ENCODE assay signal across 8 cellular contexts in genomic region chr17:42744806-42745617, GRCh38. TPM values are rescaled to one million over a fixed set of nuclear protein-coding genes. Genes with fewer than 3 reads are reported as not detected.
DNase-seq lines count a peak whose midpoint lies in the region; ATAC-seq and TF ChIP-seq lines count a peak whose summit lies in the region.

Gene EZH1 (minus strand): TSS chr17:42745040. CDS start chr17:42728941, 16,099 bp downstream.

- ATAC-seq in GM21737 (IDR thresholded peaks at IDR 0.05; ENCODE audit: unreplicated experiment) = peak; percentile 86
- ATAC-seq in activated T-helper 17 cell treated with anti-CD3 and anti-CD28 coated beads, Interleukin-2, amount 50 U/mL, for 72 hours (replicated peaks) = peak; percentile 91
- ATAC-seq in naive thymus-derived CD4-positive, alpha-beta T cell = peak; percentile 97
- peak; percentile 96 for ATAC-seq in stimulated activated memory B cell treated with anti-CD40 and anti-IgM and Interleukin-4, amounts not matched to agents 10 μg/mL and 1 μg/mL and 100 μg/mL, for 72 hours

- DNase-seq in DMS53 treated with DMSO at 0.1 percent for 48 hours (lab: John Stamatoyannopoulos, UW; ENCODE audit: unreplicated experiment) = peak; percentile 96
- DNase-seq in LHCN-M2 (ENCODE audit: low read depth) = peak; percentile 86
- DNase-seq in RWPE1 (ENCODE audit: low spot score) = peak; percentile 100
- peak; percentile 79 to 88 for DNase-seq in fibroblast of lung (ENCODE audit: low read depth in 2 of 2)
- peak; percentile 88 to 96 (median 94) for DNase-seq in naive thymus-derived CD4-positive, alpha-beta T cell

- peak within 1 kb of the TSS; percentile 90 for H3K4me2 ChIP-seq in fibroblast of lung (ENCODE audit: extremely low read depth, insufficient read depth, low read length)

- H3K36me3 Mint-ChIP-seq in activated T-helper 17 cell treated with anti-CD3 and anti-CD28 coated beads, Interleukin-2, amount 50 U/mL, for 72 hours (ENCODE audit: low read depth) = peaks cover 9% of the 10 kb centered on the region
- H3K36me3 Mint-ChIP-seq in naive thymus-derived CD4-positive, alpha-beta T cell = no peaks in the 10 kb centered on the region
- no peaks in the 10 kb centered on the region for H3K36me3 Mint-ChIP-seq in stimulated activated memory B cell treated with anti-CD40 and anti-IgM and Interleukin-4, amounts not matched to agents 10 μg/mL and 1 μg/mL and 100 μg/mL, for 72 hours

- H3K27me3 Mint-ChIP-seq in activated T-helper 17 cell treated with anti-CD3 and anti-CD28 coated beads, Interleukin-2, amount 50 U/mL, for 72 hours = peaks cover 5% of the 10 kb centered on the region
- H3K27me3 Mint-ChIP-seq in naive thymus-derived CD4-positive, alpha-beta T cell = peaks cover 0 to 41% (median 11%) of the 10 kb centered on the region in 5 donors
- no peaks in the 10 kb centered on the region for H3K27me3 Mint-ChIP-seq in stimulated activated memory B cell treated with anti-CD40 and anti-IgM and Interleukin-4, amounts not matched to agents 10 μg/mL and 1 μg/mL and 100 μg/mL, for 72 hours

- H3K9ac ChIP-seq in fibroblast of lung (ENCODE audit: insufficient read depth, low read length) = peak within 1 kb of the TSS; percentile 82

- H3K4me3 ChIP-seq in fibroblast of lung (replicated peaks in 1 of 4; ENCODE audit: control extremely low read depth in 1 of 4, insufficient read depth in 1 of 4, low read depth in 3 of 4, low read length in 4 of 4) = peak within 1 kb of the TSS; percentile 81 to 89 (median 84)
- H3K4me3 ChIP-seq in naive thymus-derived CD4-positive, alpha-beta T cell (ENCODE audit: low read length) = peak within 1 kb of the TSS; percentile 78

- peaks cover 13% of the 10 kb centered on the region for H3K4me1 Mint-ChIP-seq in activated T-helper 17 cell treated with anti-CD3 and anti-CD28 coated beads, Interleukin-2, amount 50 U/mL, for 72 hours
- peaks cover 15 to 34% (median 22%) of the 10 kb centered on the region in 7 donors for H3K4me1 Mint-ChIP-seq in naive thymus-derived CD4-positive, alpha-beta T cell
- H3K4me1 Mint-ChIP-seq in stimulated activated memory B cell treated with anti-CD40 and anti-IgM and Interleukin-4, amounts not matched to agents 10 μg/mL and 1 μg/mL and 100 μg/mL, for 72 hours = peaks cover 28% of the 10 kb centered on the region

- peaks cover 3% of the 10 kb centered on the region for H3K4me1 ChIP-seq in fibroblast of lung (ENCODE audit: control insufficient read depth, extremely low read depth, insufficient read depth, low read length)
- peaks cover 12 to 16% of the 10 kb centered on the region in 2 donors for H3K4me1 ChIP-seq in naive thymus-derived CD4-positive, alpha-beta T cell (ENCODE audit: control insufficient read depth in 2 of 2, insufficient read depth in 2 of 2, low read length in 2 of 2)

- intact Hi-C loops in naive thymus-derived CD4-positive, alpha-beta T cell (cut with micrococcal nuclease) = loop anchor here in 1 of 2 donors (1.0 to 5.0 kb wide), 7 partner anchors 18 to 253 kb away; partner anchors contain the start of genes BECN1, PSMC3IP, RETREG3 and RPL27

- no peak for TF ChIP-seq CTCF in RWPE1 (conservative IDR thresholded peaks at IDR 0.05; ENCODE audit: low read depth)
- no peak for TF ChIP-seq CTCF in fibroblast of lung (conservative IDR thresholded peaks at IDR 0.05 in 1 of 2, IDR thresholded peaks at IDR 0.05 in 1 of 2; ENCODE audit: low read depth in 1 of 2, low read length in 2 of 2)

- peak within 1 kb of the TSS; percentile 99 for H3K4me3 Mint-ChIP-seq in activated T-helper 17 cell treated with anti-CD3 and anti-CD28 coated beads, Interleukin-2, amount 50 U/mL, for 72 hours
- H3K4me3 Mint-ChIP-seq in naive thymus-derived CD4-positive, alpha-beta T cell = peak within 1 kb of the TSS; percentile 83 to 99 (median 94)
- peak within 1 kb of the TSS; percentile 88 for H3K4me3 Mint-ChIP-seq in stimulated activated memory B cell treated with anti-CD40 and anti-IgM and Interleukin-4, amounts not matched to agents 10 μg/mL and 1 μg/mL and 100 μg/mL, for 72 hours

- H3K36me3 ChIP-seq in fibroblast of lung (ENCODE audit: control insufficient read depth, insufficient read depth, low read length) = no peaks in the 10 kb centered on the region
- H3K36me3 ChIP-seq in naive thymus-derived CD4-positive, alpha-beta T cell (ENCODE audit: control insufficient read depth in 2 of 3, insufficient read depth in 3 of 3, low read length in 3 of 3) = peaks cover 0 to 9% (median 0%) of the 10 kb centered on the region in 3 experiments

- peaks cover 17% of the 10 kb centered on the region for H3K79me2 ChIP-seq in fibroblast of lung (ENCODE audit: control insufficient read depth, insufficient read depth, low read length)

- H3K27ac Mint-ChIP-seq in activated T-helper 17 cell treated with anti-CD3 and anti-CD28 coated beads, Interleukin-2, amount 50 U/mL, for 72 hours = peak within 1 kb of the TSS; percentile 98
- H3K27ac Mint-ChIP-seq in naive thymus-derived CD4-positive, alpha-beta T cell = peak within 1 kb of the TSS; percentile 86 to 97 (median 94)
- H3K27ac Mint-ChIP-seq in stimulated activated memory B cell treated with anti-CD40 and anti-IgM and Interleukin-4, amounts not matched to agents 10 μg/mL and 1 μg/mL and 100 μg/mL, for 72 hours = peak within 1 kb of the TSS; percentile 88

- POLR2A ChIA-PET in RWPE1 (lab: Yijun Ruan, JAX; ENCODE audit: low non-redundant PET) = no interaction called here
- POLR2A ChIA-PET in naive thymus-derived CD4-positive, alpha-beta T cell (lab: Charles Lee) = interaction anchor here (0.6 kb wide), 1 partner anchor 15 kb away, joined by 7 read pairs; no protein-coding TSS in a partner anchor

- H4K20me1 ChIP-seq in fibroblast of lung (ENCODE audit: control insufficient read depth, extremely low read depth, insufficient read depth, low read length) = no peaks in the 10 kb centered on the region

- no peaks in the 10 kb centered on the region for H3K9me3 Mint-ChIP-seq in activated T-helper 17 cell treated with anti-CD3 and anti-CD28 coated beads, Interleukin-2, amount 50 U/mL, for 72 hours
- H3K9me3 Mint-ChIP-seq in naive thymus-derived CD4-positive, alpha-beta T cell = no peaks in the 10 kb centered on the region
- H3K9me3 Mint-ChIP-seq in stimulated activated memory B cell treated with anti-CD40 and anti-IgM and Interleukin-4, amounts not matched to agents 10 μg/mL and 1 μg/mL and 100 μg/mL, for 72 hours = no peaks in the 10 kb centered on the region

- H3K27ac ChIP-seq in RWPE1 (peak within 1 kb of the TSS; percentile 86), fibroblast of lung (ENCODE audit: insufficient read depth, low read length) (peak within 1 kb of the TSS; percentile 69)
- H3K27ac ChIP-seq in naive thymus-derived CD4-positive, alpha-beta T cell (ENCODE audit: low read depth, low read length) = peak within 1 kb of the TSS; percentile 90

- CTCF ChIA-PET in RWPE1 (lab: Yijun Ruan, JAX) = no interaction called here
- CTCF ChIA-PET in naive thymus-derived CD4-positive, alpha-beta T cell (lab: Charles Lee) = no interaction called here

- H2AFZ ChIP-seq in fibroblast of lung (ENCODE audit: low read length) = peak within 1 kb of the TSS; percentile 95

- H3K27me3 ChIP-seq in fibroblast of lung (ENCODE audit: control insufficient read depth, insufficient read depth, low read length) = no peaks in the 10 kb centered on the region
- H3K27me3 ChIP-seq in naive thymus-derived CD4-positive, alpha-beta T cell (ENCODE audit: control insufficient read depth in 2 of 2, insufficient read depth in 2 of 2, low read length in 2 of 2) = no peaks in the 10 kb centered on the region

- no peaks in the 10 kb centered on the region for H3K9me3 ChIP-seq in fibroblast of lung (ENCODE audit: control insufficient read depth, insufficient read depth, low read depth, low read length)
- no peaks in the 10 kb centered on the region for H3K9me3 ChIP-seq in naive thymus-derived CD4-positive, alpha-beta T cell (ENCODE audit: control insufficient read depth in 2 of 3, low read length in 3 of 3)

RNA-seq across cellular contexts. Expression of gene EZH1, which starts in this region (rescaled TPM):
- total RNA-seq in LHCN-M2 (2014; rRNA removed) = 13.3 and 16.2 TPM in 2 replicates
- polyA plus RNA-seq in LHCN-M2 (2012) = 7.5 TPM
- 10 to 100 TPM; 35.3 to 69.1 TPM for total RNA-seq in activated T-helper 17 cell treated with anti-CD3 and anti-CD28 coated beads, Interleukin-2, amount 50 U/mL, for 72 hours
- total RNA-seq in fibroblast of lung = 16.4 and 28.6 TPM in 2 replicates
- 23.6 and 31.9 TPM in 2 replicates for polyA plus RNA-seq in fibroblast of lung
- 9.5 and 15.6 TPM in 2 replicates for polyA plus RNA-seq in fibroblast of lung (2012)
- 56.9 and 82.1 TPM in 2 replicates for polyA minus RNA-seq in fibroblast of lung (ENCODE audit: low replicate concordance)
- total RNA-seq in naive thymus-derived CD4-positive, alpha-beta T cell = 100 to 1,000 TPM in 2 of 5 experiments, 10 to 100 TPM in 3; 50.9 to 212 (median 95.4) TPM
- polyA plus RNA-seq in naive thymus-derived CD4-positive, alpha-beta T cell = 10 to 100 TPM; 30.2 to 51.4 TPM

Comparison
In these comparisons a context has a peak if more than half of its experiments do, and no peak if none do; other contexts are left out.
1. Peak in every context shown above with its lines: DNase-seq, ATAC-seq, H3K4me3 ChIP-seq and H3K27ac ChIP-seq.